Comparison of ENCODE assay signal across 9 cellular contexts in the genomic region with DNA sequence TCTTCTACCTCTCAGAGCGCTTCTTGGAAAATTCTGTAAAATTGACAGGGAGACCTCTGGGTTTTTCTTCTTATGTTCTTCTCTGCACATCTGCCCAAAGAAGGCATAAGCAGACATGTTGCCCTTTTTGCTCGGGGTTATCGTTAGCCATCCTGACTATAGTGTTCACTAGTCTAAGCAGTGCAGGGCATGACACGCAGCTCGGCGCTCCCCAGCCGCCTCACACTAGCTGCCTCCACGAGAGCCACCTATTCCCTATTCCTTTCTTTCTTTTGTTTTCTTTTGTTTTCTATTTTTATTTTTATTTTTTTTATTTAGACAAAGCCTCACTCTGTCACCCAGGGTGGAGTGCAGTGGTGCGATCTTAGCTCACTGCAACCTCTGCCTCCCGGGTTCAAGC.
"Had no signal": no experiment of that assay in that cellular context is flagged by ENCODE, and none has a peak within 500 bp of the region (broad histone marks: within the 10 kb centered on the region; RNA-seq: fewer than 3 reads in every experiment).

No MANE protein-coding gene starts in this region.

- DNase-seq: GM23248, GOT3, H7, H9, HCEC 1CT, HFFc6 had no signal

- H2AFZ ChIP-seq: GM23248, GM23338 had no signal

- H3K36me3 ChIP-seq: HAP-1 had no signal

- H3K4me3 Mint-ChIP-seq: GM23338, H9, HFFc6 had no signal

- H3K27ac ChIP-seq: GM23248 had no signal

- H3K9me3 ChIP-seq: HAP-1 had no signal

- H3K4me1 ChIP-seq: HAP-1 had no signal

- H3K4me2 ChIP-seq: GM23338 had no signal

- H3K9me3 Mint-ChIP-seq: GM23338 had no signal

- H3K27ac Mint-ChIP-seq: GM23338, H9, HFFc6 had no signal

- H3K4me3 ChIP-seq: GM23248, GM23338, HAP-1 had no signal

- H3K9ac ChIP-seq: GM23248 had no signal

- ATAC-seq: GM23338, HCT116 had no signal

- H3K4me1 Mint-ChIP-seq: H9 had no signal
